ENCODE assay signal across 1 cellular context in genomic region chr4:13627606-13628301, GRCh38.
TF ChIP-seq lines count a peak whose summit lies in the region.

Gene BOD1L1 (minus strand): TSS chr4:13627725. CDS start chr4:13627587, 138 bp downstream.

TF ChIP-seq in SK-N-SH, 30 proteins besides CTCF, POLR2A, EP300 and RAD21 (continued from another document):
- TF ChIP-seq REST (IDR thresholded peaks at IDR 0.05; ENCODE audit: low read depth, low read length): peak; percentile 69; the same call in 1 of the 2 replicates
- TF ChIP-seq SIN3A (IDR thresholded peaks at IDR 0.05; ENCODE audit: borderline replicate concordance, low read depth, low read length): peak; percentile 92; the same call in 1 of the 2 replicates
- TF ChIP-seq ELF1 (IDR thresholded peaks at IDR 0.05): peak; percentile 97
- TF ChIP-seq IRF3 (IDR thresholded peaks at IDR 0.05; ENCODE audit: low read depth, low read length): no peak
- 0 out of 2 replicates have a peak, but pooled peaks have one; percentile 21 for TF ChIP-seq GATA2 (CRISPR knock-in tag; IDR thresholded peaks at IDR 0.05)
- no peak for TF ChIP-seq TEAD4 (IDR thresholded peaks at IDR 0.05; ENCODE audit: borderline replicate concordance, insufficient read depth)
- TF ChIP-seq MXI1 (IDR thresholded peaks at IDR 0.05; ENCODE audit: low read depth, low read length): peak; percentile 73
- TF ChIP-seq GABPA (IDR thresholded peaks at IDR 0.05; ENCODE audit: low read depth): peak; percentile 97
- 0 out of 2 replicates have a peak, but pooled peaks have one; percentile 11 for TF ChIP-seq RFX5 (IDR thresholded peaks at IDR 0.05; ENCODE audit: low read length)
- peak; percentile 60 for TF ChIP-seq NRF1 (IDR thresholded peaks at IDR 0.05; ENCODE audit: low read depth, low read length)
- peak; percentile 51; the same call in 1 of the 2 replicates for TF ChIP-seq YY1 (IDR thresholded peaks at IDR 0.05; ENCODE audit: low read depth)
- no peak for TF ChIP-seq SMC3 (IDR thresholded peaks at IDR 0.05; ENCODE audit: low read depth, low read length)
- no peak for TF ChIP-seq FOSL2 (IDR thresholded peaks at IDR 0.05; ENCODE audit: borderline replicate concordance, low read depth)
- TF ChIP-seq FOXJ3 (CRISPR knock-in tag; IDR thresholded peaks at IDR 0.05): 0 out of 2 replicates have a peak, but pooled peaks have one; percentile 59
- peak; percentile 93 for TF ChIP-seq POLR2AphosphoS5 (IDR thresholded peaks at IDR 0.05; ENCODE audit: low read depth, low read length)
- peak; percentile 87 for TF ChIP-seq TAF1 (IDR thresholded peaks at IDR 0.05; ENCODE audit: borderline replicate concordance, low read depth, low read length)
- peak; percentile 97 for TF ChIP-seq CHD2 (IDR thresholded peaks at IDR 0.05; ENCODE audit: low read length, partially characterized antibody)
- TF ChIP-seq RXRA (IDR thresholded peaks at IDR 0.05; ENCODE audit: borderline replicate concordance, low read depth): no peak
- no peak for TF ChIP-seq EZH2phosphoT487 (IDR thresholded peaks at IDR 0.05; ENCODE audit: borderline replicate concordance, low read depth)
- TF ChIP-seq USF2 (IDR thresholded peaks at IDR 0.05; ENCODE audit: borderline replicate concordance, low read depth, low read length): no peak
